8 cellular contexts compared by ENCODE assay signal in genomic region chr2:126658316-126658909, GRCh38. TPM values are rescaled to one million over a fixed set of nuclear protein-coding genes. Genes with fewer than 3 reads are reported as not detected.
DNase-seq lines count a peak whose midpoint lies in the region; ATAC-seq and TF ChIP-seq lines count a peak whose summit lies in the region.

No MANE protein-coding gene starts in this region.

- ATAC-seq in stimulated activated naive CD8-positive, alpha-beta T cell treated with anti-CD3 and anti-CD28 coated beads, Interleukin-15, Interleukin-2, amounts not matched to agents 100 U/mL and 50 U/mL, for 24 hours: no peak
- no peak for ATAC-seq in lung (ENCODE audit: insufficient read depth, low FRiP score)
- no peak for ATAC-seq in omental fat pad (ENCODE audit: low FRiP score)

- peak overlapping the region; percentile 99 for H3K27ac Mint-ChIP-seq in stimulated activated naive CD8-positive, alpha-beta T cell treated with anti-CD3 and anti-CD28 coated beads, Interleukin-15, Interleukin-2, amounts not matched to agents 100 ng/mL and 50 ng/mL, for 24 hours
- H3K27ac Mint-ChIP-seq in T-helper 2 cell treated with Interferon-gamma antibody and Interleukin-4, amounts not matched to agents 5 μg/mL and 100 μg/mL, for 36 hours: peak overlapping the region; percentile 96

- H3K9me3 Mint-ChIP-seq in stimulated activated naive CD8-positive, alpha-beta T cell treated with anti-CD3 and anti-CD28 coated beads, Interleukin-15, Interleukin-2, amounts not matched to agents 100 ng/mL and 50 ng/mL, for 24 hours: no peaks in the 10 kb centered on the region
- no peaks in the 10 kb centered on the region for H3K9me3 Mint-ChIP-seq in T-helper 2 cell treated with Interferon-gamma antibody and Interleukin-4, amounts not matched to agents 5 μg/mL and 100 μg/mL, for 36 hours

- no peak for DNase-seq in stimulated activated naive CD8-positive, alpha-beta T cell treated with anti-CD3 and anti-CD28 coated beads, Interleukin-15, Interleukin-2, amounts not matched to agents 100 U/mL and 50 U/mL, for 24 hours
- DNase-seq in T-helper 2 cell treated with Interferon-gamma antibody and Interleukin-4, amounts not matched to agents 5 μg/mL and 100 μg/mL, for 36 hours (ENCODE audit: low spot score): no peak
- DNase-seq in lung (ENCODE audit: low spot score) (no peak), omental fat pad (ENCODE audit: low spot score) (no peak), NCI-H1930 (lab: John Stamatoyannopoulos, UW) (no peak), mucosa of gallbladder (ENCODE audit: low spot score) (no peak), RWPE1 (ENCODE audit: low spot score) (no peak)

- peaks cover 10 to 40% of the 10 kb centered on the region in 2 donors for H3K4me1 ChIP-seq in lung (ENCODE audit: control insufficient read depth in 2 of 2, insufficient read depth in 2 of 2, low read length in 2 of 2)

- peaks cover 72% of the 10 kb centered on the region for H3K4me1 Mint-ChIP-seq in stimulated activated naive CD8-positive, alpha-beta T cell treated with anti-CD3 and anti-CD28 coated beads, Interleukin-15, Interleukin-2, amounts not matched to agents 100 ng/mL and 50 ng/mL, for 24 hours (ENCODE audit: low read depth)
- H3K4me1 Mint-ChIP-seq in T-helper 2 cell treated with Interferon-gamma antibody and Interleukin-4, amounts not matched to agents 5 μg/mL and 100 μg/mL, for 36 hours (ENCODE audit: low read depth): peaks cover 58% of the 10 kb centered on the region

- H3K27me3 ChIP-seq in lung (ENCODE audit: control insufficient read depth, insufficient read depth): no peaks in the 10 kb centered on the region

- POLR2A ChIA-PET in RWPE1 (lab: Yijun Ruan, JAX; ENCODE audit: low non-redundant PET): no interaction called here

- no peak overlapping the region for H3K4me3 ChIP-seq in lung

- H3K27ac ChIP-seq in lung (ENCODE audit: low read depth in 1 of 2, low read length in 1 of 2) (peak overlapping the region; percentile 86 to 100), RWPE1 (no peak overlapping the region)

- H3K36me3 ChIP-seq in lung (ENCODE audit: control insufficient read depth in 2 of 2, insufficient read depth in 2 of 2, low read length in 2 of 2): peaks cover 0 to 1% of the 10 kb centered on the region in 2 donors

- H3K9me3 ChIP-seq in lung (ENCODE audit: control insufficient read depth in 2 of 2, insufficient read depth in 1 of 2, low read length in 1 of 2): no peaks in the 10 kb centered on the region

- CTCF ChIA-PET in RWPE1 (lab: Yijun Ruan, JAX): interaction anchor here (0.5 kb wide), 1 partner anchor 24 kb away, joined by 3 read pairs; no protein-coding TSS in a partner anchor

- no peaks in the 10 kb centered on the region for H3K27me3 Mint-ChIP-seq in stimulated activated naive CD8-positive, alpha-beta T cell treated with anti-CD3 and anti-CD28 coated beads, Interleukin-15, Interleukin-2, amounts not matched to agents 100 ng/mL and 50 ng/mL, for 24 hours
- no peaks in the 10 kb centered on the region for H3K27me3 Mint-ChIP-seq in T-helper 2 cell treated with Interferon-gamma antibody and Interleukin-4, amounts not matched to agents 5 μg/mL and 100 μg/mL, for 36 hours (ENCODE audit: low read depth)

- H3K4me3 Mint-ChIP-seq in stimulated activated naive CD8-positive, alpha-beta T cell treated with anti-CD3 and anti-CD28 coated beads, Interleukin-15, Interleukin-2, amounts not matched to agents 100 ng/mL and 50 ng/mL, for 24 hours: peak overlapping the region; percentile 93
- peak overlapping the region; percentile 97 for H3K4me3 Mint-ChIP-seq in T-helper 2 cell treated with Interferon-gamma antibody and Interleukin-4, amounts not matched to agents 5 μg/mL and 100 μg/mL, for 36 hours

- peaks cover 42% of the 10 kb centered on the region for H3K36me3 Mint-ChIP-seq in stimulated activated naive CD8-positive, alpha-beta T cell treated with anti-CD3 and anti-CD28 coated beads, Interleukin-15, Interleukin-2, amounts not matched to agents 100 ng/mL and 50 ng/mL, for 24 hours (ENCODE audit: low read depth)
- H3K36me3 Mint-ChIP-seq in T-helper 2 cell treated with Interferon-gamma antibody and Interleukin-4, amounts not matched to agents 5 μg/mL and 100 μg/mL, for 36 hours (ENCODE audit: low read depth): peaks cover 47% of the 10 kb centered on the region

- TF ChIP-seq CTCF in lung (IDR thresholded peaks at IDR 0.05; ENCODE audit: control extremely low read depth, extremely low read depth) (no peak), omental fat pad (IDR thresholded peaks at IDR 0.05) (no peak), RWPE1 (conservative IDR thresholded peaks at IDR 0.05; ENCODE audit: low read depth) (no peak)

- WGBS in lung, 2 donors: 51 to 61% methylated on average over 2 of the region's 2 CpGs

RNA-seq across cellular contexts. Expression of gene GYPC, which starts 2.5 kb away (rescaled TPM):
- total RNA-seq in lung (10 to 100 TPM; 61.4 to 93.6 TPM), omental fat pad (100 to 1,000 TPM; 170 to 220 (median 171) TPM), mucosa of gallbladder (51.1 TPM)
- 100 to 1,000 TPM; 132 to 170 TPM for polyA plus RNA-seq in lung
